Comparison of ENCODE assay signal across 16 cellular contexts in the genomic region with DNA sequence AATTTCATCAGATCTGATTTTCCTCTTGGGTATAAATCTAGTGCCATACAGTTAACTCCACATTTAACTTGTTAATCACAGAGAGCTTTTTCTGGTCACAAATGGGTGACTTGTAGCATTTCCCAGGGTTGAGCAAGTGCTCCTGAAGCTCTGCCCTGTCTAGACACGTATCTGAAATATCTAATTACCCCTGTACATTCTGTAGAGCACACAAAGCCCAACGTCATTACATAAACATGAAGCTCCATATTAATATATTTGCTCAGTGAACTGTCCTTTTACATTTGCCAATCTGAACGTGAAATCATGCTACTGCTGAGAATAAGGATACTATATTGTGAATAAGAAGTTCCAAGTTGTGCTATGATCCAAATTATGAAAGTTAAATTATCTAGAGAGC. TPM values are rescaled to one million over a fixed set of nuclear protein-coding genes. Genes with fewer than 3 reads are reported as not detected.
A peak's percentile ranks its signal among the peaks of the same experiment; 100 is the strongest.
DNase-seq lines count a peak whose midpoint lies in the region; TF ChIP-seq lines count a peak whose summit lies in the region.
"Had no signal": no experiment of that assay in that cellular context is flagged by ENCODE, and none has a peak within 500 bp of the region (broad histone marks: within the 10 kb centered on the region; RNA-seq: fewer than 3 reads in every experiment).

No MANE protein-coding gene starts in this region.

- H3K4me1 ChIP-seq in Peyer's patch, result peaks cover 0 to 37% (median 17%) of the 10 kb centered on the region in 4 donors
- H3K4me1 ChIP-seq in colonic mucosa, result peaks cover 25% of the 10 kb centered on the region
- H3K4me1 ChIP-seq in spleen, result peaks cover 5 to 50% (median 35%) of the 10 kb centered on the region in 6 donors

- H3K9me3 ChIP-seq in Peyer's patch (no peaks in the 10 kb centered on the region), colonic mucosa (no peaks in the 10 kb centered on the region), spleen (peaks cover 0 to 5% (median 0%) of the 10 kb centered on the region in 8 donors)
- H3K9me3 ChIP-seq: gastrocnemius medialis, vagina had no signal

- H3K27ac ChIP-seq in Peyer's patch, result peak overlapping the region; percentile 50 to 91 (median 64)
- peak overlapping the region; percentile 73 for H3K27ac ChIP-seq in colonic mucosa
- peak overlapping the region; percentile 57 to 92 (median 78) for H3K27ac ChIP-seq in spleen

- no peak for DNase-seq in activated CD4-positive, alpha-beta T cell treated with anti-CD3 and anti-CD28 coated beads, Interleukin-2, amount 10 ng/mL, durations not matched to agents 24 days and 14 days
- no peak for DNase-seq in activated CD4-positive, alpha-beta T cell treated with anti-CD3 and anti-CD28 coated beads, Interleukin-2, amount 50 U/mL, for 1 hour
- DNase-seq in Peyer's patch, result no peak
- DNase-seq in colonic mucosa, result no peak
- no peak for DNase-seq in spleen
- DNase-seq in SKM-1 (lab: John Stamatoyannopoulos, UW; ENCODE audit: unreplicated experiment), result no peak
- no peak for DNase-seq in NCI-H1436 treated with DMSO at 0.1 percent for 48 hours (lab: John Stamatoyannopoulos, UW)
- DNase-seq in effector CD4-positive, alpha-beta T cell, result no peak
- DNase-seq: gastrocnemius medialis, Karpas-422, kidney glomerular epithelial cell, NCI-H2227 treated with DMSO at 0.1 percent for 48 hours, SHP77 treated with DMSO at 0.1 percent for 48 hours had no signal

- TF ChIP-seq POLR2A in Peyer's patch (IDR thresholded peaks at IDR 0.05) (no peak), spleen (IDR thresholded peaks at IDR 0.05) (no peak)

- intact Hi-C loops in activated CD4-positive, alpha-beta T cell treated with anti-CD3 and anti-CD28 coated beads, Interleukin-2, amount 10 ng/mL, durations not matched to agents 24 days and 14 days (cut with micrococcal nuclease), result loop anchor here (2.0 to 10.0 kb wide), 5 partner anchors 153 to 1075 kb away; partner anchors contain the start of gene FSIP1
- intact Hi-C loops in colonic mucosa (cut with DNase I) (no loop called here), spleen (cut with DNase I; ENCODE audit: low total_unique reads) (no loop called here)

- WGBS in spleen, 5 donors, result 75 to 85% (median 78%) methylated on average over 3 of the region's 3 CpGs

- peak overlapping the region; percentile 81 for H3K27ac Mint-ChIP-seq in activated CD4-positive, alpha-beta T cell treated with anti-CD3 and anti-CD28 coated beads, Interleukin-2, amount 10 ng/mL, durations not matched to agents 24 days and 14 days
- H3K27ac Mint-ChIP-seq: dendritic cell treated with granulocyte-macrophage colony-stimulating factor and Interleukin-4, amounts not matched to agents 40 ng/mL and 50 ng/mL, for 4 days; WTC11 had no signal

- H3K9me3 Mint-ChIP-seq in activated CD4-positive, alpha-beta T cell treated with anti-CD3 and anti-CD28 coated beads, Interleukin-2, amount 10 ng/mL, durations not matched to agents 24 days and 14 days, result peaks cover 22% of the 10 kb centered on the region
- H3K9me3 Mint-ChIP-seq: dendritic cell treated with granulocyte-macrophage colony-stimulating factor and Interleukin-4, amounts not matched to agents 40 ng/mL and 50 ng/mL, for 4 days had no signal

- H3K36me3 ChIP-seq in Peyer's patch, result no peaks in the 10 kb centered on the region
- H3K36me3 ChIP-seq in colonic mucosa, result no peaks in the 10 kb centered on the region
- no peaks in the 10 kb centered on the region for H3K36me3 ChIP-seq in spleen
- H3K36me3 ChIP-seq: gastrocnemius medialis, vagina had no signal

- H3K36me3 Mint-ChIP-seq in activated CD4-positive, alpha-beta T cell treated with anti-CD3 and anti-CD28 coated beads, Interleukin-2, amount 10 ng/mL, durations not matched to agents 24 days and 14 days (ENCODE audit: low read depth), result peaks cover 23% of the 10 kb centered on the region
- H3K36me3 Mint-ChIP-seq: WTC11 had no signal

- H3K4me3 Mint-ChIP-seq in activated CD4-positive, alpha-beta T cell treated with anti-CD3 and anti-CD28 coated beads, Interleukin-2, amount 10 ng/mL, durations not matched to agents 24 days and 14 days, result peak overlapping the region; percentile 36
- H3K4me3 Mint-ChIP-seq: dendritic cell treated with granulocyte-macrophage colony-stimulating factor and Interleukin-4, amounts not matched to agents 40 ng/mL and 50 ng/mL, for 4 days; WTC11 had no signal

- H3K4me1 Mint-ChIP-seq in activated CD4-positive, alpha-beta T cell treated with anti-CD3 and anti-CD28 coated beads, Interleukin-2, amount 10 ng/mL, durations not matched to agents 24 days and 14 days, result peaks cover 62% of the 10 kb centered on the region
- H3K4me1 Mint-ChIP-seq: WTC11 had no signal

- no peaks in the 10 kb centered on the region for H3K27me3 Mint-ChIP-seq in activated CD4-positive, alpha-beta T cell treated with anti-CD3 and anti-CD28 coated beads, Interleukin-2, amount 10 ng/mL, durations not matched to agents 24 days and 14 days
- H3K27me3 Mint-ChIP-seq: dendritic cell treated with granulocyte-macrophage colony-stimulating factor and Interleukin-4, amounts not matched to agents 40 ng/mL and 50 ng/mL, for 4 days had no signal

- H3K4me3 ChIP-seq in Peyer's patch (no peak overlapping the region), colonic mucosa (no peak overlapping the region), spleen (no peak overlapping the region)
- H3K4me3 ChIP-seq: gastrocnemius medialis, vagina had no signal

- H3K27me3 ChIP-seq in Peyer's patch, result no peaks in the 10 kb centered on the region
- no peaks in the 10 kb centered on the region for H3K27me3 ChIP-seq in colonic mucosa
- H3K27me3 ChIP-seq in spleen (replicated peaks in 1 of 7), result no peaks in the 10 kb centered on the region
- H3K27me3 ChIP-seq: gastrocnemius medialis, vagina had no signal

- TF ChIP-seq CTCF in Peyer's patch (IDR thresholded peaks at IDR 0.05) (no peak), colonic mucosa (IDR thresholded peaks at IDR 0.05) (no peak), spleen (IDR thresholded peaks at IDR 0.05 in 8 of 11, conservative IDR thresholded peaks at IDR 0.05 in 3 of 11) (no peak)

- H3K9ac ChIP-seq in colonic mucosa (ENCODE audit: low read depth in 2 of 2, low read length in 2 of 2), result peak overlapping the region; percentile 44 to 71

RNA-seq across cellular contexts. Expression of gene THBS1, which starts 49.0 kb away (rescaled TPM):
- 1.9 and 2.8 TPM in 2 replicates for total RNA-seq in activated CD4-positive, alpha-beta T cell treated with anti-CD3 and anti-CD28 coated beads, Interleukin-2, amount 10 ng/mL, durations not matched to agents 24 days and 14 days
- total RNA-seq in Peyer's patch (100 to 1,000 TPM in 3 of 4 donors, 10 to 100 TPM in 1; 68.7 to 784 (median 139) TPM), colonic mucosa (100 to 1,000 TPM; 162 to 390 TPM), spleen (1,000 to 10,000 TPM in 1 of 7 donors, 100 to 1,000 TPM in 6; 156 to 1,022 (median 509) TPM)
- polyA plus RNA-seq in spleen, result 10 to 100 TPM in 2 of 3 donors, 1 to 10 TPM in 1; 8.4 to 18.4 (median 17.2) TPM

Comparison
In these comparisons a context has a peak if more than half of its experiments do, and no peak if none do; other contexts are left out.
1. RNA of gene THBS1, which starts 49.0 kb away (total RNA-seq): 156 to 1,022 TPM in spleen, 162 to 390 TPM in colonic mucosa and 68.7 to 784 TPM in Peyer's patch; 1.9 to 2.8 TPM in activated CD4-positive, alpha-beta T cell treated with anti-CD3 and anti-CD28 coated beads, Interleukin-2, amount 10 ng/mL, durations not matched to agents 24 days and 14 days; every median in the first group is over 10 times any median in the second.
2. Peak in every context shown above with its lines, with median percentiles within 50 percentile points of each other: H3K27ac ChIP-seq.